1 cellular context compared by ENCODE assay signal in genomic region chr9:136054146-136054545, GRCh38.
TF ChIP-seq lines count a peak whose summit lies in the region.

No MANE protein-coding gene starts in this region.

TF ChIP-seq in HCT116, 20 proteins besides CTCF, POLR2A, EP300 and RAD21 (continued from another document):
- TF ChIP-seq REST (IDR thresholded peaks at IDR 0.05; ENCODE audit: low read depth) (no peak), FOSL1 (IDR thresholded peaks at IDR 0.05; ENCODE audit: low read depth) (no peak), ZNF274 (IDR thresholded peaks at IDR 0.05; ENCODE audit: low read depth, low read length) (no peak), CBX3 (IDR thresholded peaks at IDR 0.05; ENCODE audit: low read depth) (no peak), POLR2AphosphoS5 (IDR thresholded peaks at IDR 0.05; ENCODE audit: low read depth, low read length) (no peak), EZH2phosphoT487 (IDR thresholded peaks at IDR 0.05; ENCODE audit: borderline replicate concordance) (no peak), ZFX (IDR thresholded peaks at IDR 0.05) (no peak), ELF1 (IDR thresholded peaks at IDR 0.05; ENCODE audit: borderline replicate concordance, low read depth) (no peak)
- TF ChIP-seq, protein P1, sequence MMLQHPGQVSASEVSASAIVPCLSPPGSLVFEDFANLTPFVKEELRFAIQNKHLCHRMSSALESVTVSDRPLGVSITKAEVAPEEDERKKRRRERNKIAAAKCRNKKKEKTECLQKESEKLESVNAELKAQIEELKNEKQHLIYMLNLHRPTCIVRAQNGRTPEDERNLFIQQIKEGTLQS (IDR thresholded peaks at IDR 0.05), result no peak
- TF ChIP-seq, protein P2, sequence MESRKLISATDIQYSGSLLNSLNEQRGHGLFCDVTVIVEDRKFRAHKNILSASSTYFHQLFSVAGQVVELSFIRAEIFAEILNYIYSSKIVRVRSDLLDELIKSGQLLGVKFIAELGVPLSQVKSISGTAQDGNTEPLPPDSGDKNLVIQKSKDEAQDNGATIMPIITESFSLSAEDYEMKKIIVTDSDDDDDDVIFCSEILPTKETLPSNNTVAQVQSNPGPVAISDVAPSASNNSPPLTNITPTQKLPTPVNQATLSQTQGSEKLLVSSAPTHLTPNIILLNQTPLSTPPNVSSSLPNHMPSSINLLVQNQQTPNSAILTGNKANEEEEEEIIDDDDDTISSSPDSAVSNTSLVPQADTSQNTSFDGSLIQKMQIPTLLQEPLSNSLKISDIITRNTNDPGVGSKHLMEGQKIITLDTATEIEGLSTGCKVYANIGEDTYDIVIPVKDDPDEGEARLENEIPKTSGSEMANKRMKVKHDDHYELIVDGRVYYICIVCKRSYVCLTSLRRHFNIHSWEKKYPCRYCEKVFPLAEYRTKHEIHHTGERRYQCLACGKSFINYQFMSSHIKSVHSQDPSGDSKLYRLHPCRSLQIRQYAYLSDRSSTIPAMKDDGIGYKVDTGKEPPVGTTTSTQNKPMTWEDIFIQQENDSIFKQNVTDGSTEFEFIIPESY (IDR thresholded peaks at IDR 0.05; ENCODE audit: extremely low read depth, insufficient replicate concordance, low read length), result no peak
